Comparison of ENCODE assay signal across 15 cellular contexts in genomic region chr3:61526307-61526706, GRCh38. TPM values are rescaled to one million over a fixed set of nuclear protein-coding genes. Genes with fewer than 3 reads are reported as not detected.
"Had no signal": no experiment of that assay in that cellular context is flagged by ENCODE, and none has a peak within 500 bp of the region (broad histone marks: within the 10 kb centered on the region; RNA-seq: fewer than 3 reads in every experiment).

No MANE protein-coding gene starts in this region.

- H3K9me3 Mint-ChIP-seq: natural killer cell treated with Interleukin-12 subunit alpha and Interleukin-12 subunit beta and Interleukin-15 and Interleukin-18, amount 100 ng/mL, for 72 hours had no signal

- H3K4me3 Mint-ChIP-seq: activated CD4-positive, alpha-beta T cell treated with anti-CD3 and anti-CD28 coated beads, Interleukin-2, amount 10 ng/mL, durations not matched to agents 7 days and 5 days; activated CD8-positive, alpha-beta T cell treated with anti-CD3 and anti-CD28 coated beads, Interleukin-2, amount 10 ng/mL, durations not matched to agents 7 days and 5 days; activated T-cell treated with anti-CD3 and anti-CD28 coated beads, Interleukin-2, amount 50 U/mL, for 24 hours; brain; natural killer cell treated with Interleukin-12 subunit alpha and Interleukin-12 subunit beta and Interleukin-15 and Interleukin-18, amount 100 ng/mL, for 72 hours; stimulated activated naive B cell treated with anti-CD40 and anti-IgM and Interleukin-4, amounts not matched to agents 10 μg/mL and 1 μg/mL and 100 μg/mL, for 72 hours had no signal

- DNase-seq: activated CD4-positive, alpha-beta T cell treated with anti-CD3 and anti-CD28 coated beads, Interleukin-2, amount 10 ng/mL, durations not matched to agents 7 days and 5 days; activated CD8-positive, alpha-beta T cell treated with anti-CD3 and anti-CD28 coated beads, Interleukin-2, amount 10 ng/mL, durations not matched to agents 7 days and 5 days; activated naive CD4-positive, alpha-beta T cell treated with Interleukin-2 at 50 U/mL for 16 hours; activated T-cell treated with anti-CD3 and anti-CD28 coated beads, Interleukin-2, amount 50 U/mL, for 24 hours; caudate nucleus; dorsolateral prefrontal cortex; left colon; nucleus accumbens; posterior cingulate gyrus; spleen; stimulated activated naive B cell treated with anti-CD40 and anti-IgM and Interleukin-4, amounts not matched to agents 10 μg/mL and 1 μg/mL and 100 μg/mL, for 72 hours had no signal

- H3K27me3 Mint-ChIP-seq: activated T-cell treated with anti-CD3 and anti-CD28 coated beads, Interleukin-2, amount 50 U/mL, for 24 hours had no signal

- ATAC-seq: activated CD4-positive, CD25-positive, alpha-beta regulatory T cell treated with anti-CD3 and anti-CD28 coated beads, Interleukin-2, amount 50 U/mL, for 24 hours; activated CD8-positive, alpha-beta T cell treated with anti-CD3 and anti-CD28 coated beads, Interleukin-2, amount 10 ng/mL, durations not matched to agents 7 days and 5 days; left colon; natural killer cell treated with Interleukin-12 subunit alpha and Interleukin-12 subunit beta and Interleukin-15 and Interleukin-18, amount 100 ng/mL, for 72 hours; stimulated activated naive B cell treated with anti-CD40 and anti-IgM and Interleukin-4, amounts not matched to agents 10 μg/mL and 1 μg/mL and 100 μg/mL, for 72 hours had no signal

- H3K27ac Mint-ChIP-seq: activated CD4-positive, alpha-beta T cell treated with anti-CD3 and anti-CD28 coated beads, Interleukin-2, amount 10 ng/mL, durations not matched to agents 7 days and 5 days; activated CD8-positive, alpha-beta T cell treated with anti-CD3 and anti-CD28 coated beads, Interleukin-2, amount 10 ng/mL, durations not matched to agents 7 days and 5 days; activated T-cell treated with anti-CD3 and anti-CD28 coated beads, Interleukin-2, amount 50 U/mL, for 24 hours; activated T-helper 2 cell treated with anti-CD3 and anti-CD28 coated beads, Interferon-gamma antibody, Interleukin-2, Interleukin-4, amounts not matched to agents 10 μg/mL and 5 μg/mL and 100 μg/mL, durations not matched to agents 14 hours and 24 hours and 36 hours; brain; natural killer cell treated with Interleukin-12 subunit alpha and Interleukin-12 subunit beta and Interleukin-15 and Interleukin-18, amount 100 ng/mL, for 72 hours; stimulated activated naive B cell treated with anti-CD40 and anti-IgM and Interleukin-4, amounts not matched to agents 10 μg/mL and 1 μg/mL and 100 μg/mL, for 72 hours had no signal

- H3K36me3 Mint-ChIP-seq: brain; natural killer cell treated with Interleukin-12 subunit alpha and Interleukin-12 subunit beta and Interleukin-15 and Interleukin-18, amount 100 ng/mL, for 72 hours; stimulated activated naive B cell treated with anti-CD40 and anti-IgM and Interleukin-4, amounts not matched to agents 10 μg/mL and 1 μg/mL and 100 μg/mL, for 72 hours had no signal

RNA-seq across cellular contexts. Expression of gene PTPRG, which starts 35.1 kb away (rescaled TPM):
- total RNA-seq: activated CD4-positive, alpha-beta T cell treated with anti-CD3 and anti-CD28 coated beads, Interleukin-2, amount 10 ng/mL, durations not matched to agents 7 days and 5 days; activated CD8-positive, alpha-beta T cell treated with anti-CD3 and anti-CD28 coated beads, Interleukin-2, amount 10 ng/mL, durations not matched to agents 7 days and 5 days had no signal
